In genomic region chr12:7989827-7990491, GRCh38 we compare ENCODE assay signal across 8 cellular contexts. TPM values are rescaled to one million over a fixed set of nuclear protein-coding genes. Genes with fewer than 3 reads are reported as not detected.
DNase-seq lines count a peak whose midpoint lies in the region; ATAC-seq and TF ChIP-seq lines count a peak whose summit lies in the region.

No MANE protein-coding gene starts in this region.

- H3K4me3 ChIP-seq in fibroblast of villous mesenchyme (ENCODE audit: low read depth, low read length), result no peak overlapping the region

- ATAC-seq in HG03378 (IDR thresholded peaks at IDR 0.05; ENCODE audit: unreplicated experiment) (peak; percentile 64), HG02852 (IDR thresholded peaks at IDR 0.05; ENCODE audit: unreplicated experiment) (no peak), HG02840 (IDR thresholded peaks at IDR 0.05; ENCODE audit: low FRiP score, unreplicated experiment) (no peak)

- no peak for TF ChIP-seq CTCF in fibroblast of villous mesenchyme (IDR thresholded peaks at IDR 0.05; ENCODE audit: insufficient read depth, low read depth, low read length)

- DNase-seq in activated CD4-positive, alpha-beta T cell treated with anti-CD3 and anti-CD28 coated beads, Interleukin-2, amount 50 U/mL, for 1 hour, result peak; percentile 72
- DNase-seq in fibroblast of villous mesenchyme (ENCODE audit: low read depth) (peak; percentile 24), NCI-H146 treated with DMSO at 0.1 percent for 48 hours (lab: John Stamatoyannopoulos, UW; ENCODE audit: unreplicated experiment) (no peak), NCI-H1694 (lab: John Stamatoyannopoulos, UW) (no peak)
- peak; percentile 26 to 63 (median 27) for DNase-seq in stimulated activated CD4-positive, alpha-beta T cell treated with anti-CD3 and anti-CD28 coated beads, TNF-alpha, amount 100 ng/mL, for 1 hour (ENCODE audit: low read depth in 3 of 3, low spot score in 1 of 3)

RNA-seq across cellular contexts. Expression of gene FOXJ2, which starts 42.6 kb away (rescaled TPM):
- total RNA-seq in fibroblast of villous mesenchyme, result 8.2 and 8.4 TPM in 2 replicates

RNA-seq across cellular contexts. Expression of gene SLC2A3, which starts 54.0 kb away (rescaled TPM):
- total RNA-seq in fibroblast of villous mesenchyme, result 65.4 and 91.5 TPM in 2 replicates

Comparison
In these comparisons a context has a peak if more than half of its experiments do, and no peak if none do; other contexts are left out.
1. DNase-seq: peak in activated CD4-positive, alpha-beta T cell treated with anti-CD3 and anti-CD28 coated beads, Interleukin-2, amount 50 U/mL, for 1 hour (single experiment), fibroblast of villous mesenchyme (single experiment) and stimulated activated CD4-positive, alpha-beta T cell treated with anti-CD3 and anti-CD28 coated beads, TNF-alpha, amount 100 ng/mL, for 1 hour (3 of 3); none in NCI-H146 treated with DMSO at 0.1 percent for 48 hours (single experiment) and NCI-H1694 (single experiment).